22 cellular contexts compared by ENCODE assay signal in genomic region chr20:37408930-37409210, GRCh38.
DNase-seq lines count a peak whose midpoint lies in the region; ATAC-seq and TF ChIP-seq lines count a peak whose summit lies in the region.
"Had no signal": no experiment of that assay in that cellular context is flagged by ENCODE, and none has a peak within 500 bp of the region (broad histone marks: within the 10 kb centered on the region; RNA-seq: fewer than 3 reads in every experiment).

No MANE protein-coding gene starts in this region.

- no peak overlapping the region for H3K27ac Mint-ChIP-seq in activated naive CD8-positive, alpha-beta T cell
- H3K27ac Mint-ChIP-seq in activated naive CD8-positive, alpha-beta T cell treated with anti-CD3 and anti-CD28 coated beads for 36 hours, result no peak overlapping the region
- no peak overlapping the region for H3K27ac Mint-ChIP-seq in activated naive CD4-positive, alpha-beta T cell treated with anti-CD3 and anti-CD28 coated beads, Interleukin-2, amount 10 ng/mL, durations not matched to agents 7 days and 5 days
- H3K27ac Mint-ChIP-seq in activated naive CD4-positive, alpha-beta T cell treated with anti-CD3 and anti-CD28 coated beads, Interleukin-2, amount 50 U/mL, for 72 hours, result no peak overlapping the region
- H3K27ac Mint-ChIP-seq: dendritic cell treated with granulocyte-macrophage colony-stimulating factor and Interleukin-4, amounts not matched to agents 40 ng/mL and 50 ng/mL, for 4 days; natural killer cell treated with Interleukin-12 subunit alpha and Interleukin-12 subunit beta and Interleukin-15 and Interleukin-18, amount 100 ng/mL, for 72 hours; stimulated activated effector memory CD8-positive, alpha-beta T cell treated with anti-CD3 and anti-CD28 coated beads, Interleukin-12 subunit alpha, Interleukin-12 subunit beta, amount 100 ng/mL, for 72 hours had no signal

- H3K9ac ChIP-seq in fibroblast of lung (ENCODE audit: insufficient read depth, low read length), result no peak overlapping the region

- H3K9me3 Mint-ChIP-seq in activated naive CD8-positive, alpha-beta T cell (ENCODE audit: low read depth), result no peaks in the 10 kb centered on the region
- H3K9me3 Mint-ChIP-seq in activated naive CD8-positive, alpha-beta T cell treated with anti-CD3 and anti-CD28 coated beads for 36 hours, result no peaks in the 10 kb centered on the region
- no peaks in the 10 kb centered on the region for H3K9me3 Mint-ChIP-seq in activated naive CD4-positive, alpha-beta T cell treated with anti-CD3 and anti-CD28 coated beads, Interleukin-2, amount 10 ng/mL, durations not matched to agents 7 days and 5 days
- no peaks in the 10 kb centered on the region for H3K9me3 Mint-ChIP-seq in activated naive CD4-positive, alpha-beta T cell treated with anti-CD3 and anti-CD28 coated beads, Interleukin-2, amount 50 U/mL, for 72 hours
- H3K9me3 Mint-ChIP-seq: dendritic cell treated with granulocyte-macrophage colony-stimulating factor and Interleukin-4, amounts not matched to agents 40 ng/mL and 50 ng/mL, for 4 days; natural killer cell treated with Interleukin-12 subunit alpha and Interleukin-12 subunit beta and Interleukin-15 and Interleukin-18, amount 100 ng/mL, for 72 hours; stimulated activated effector memory CD8-positive, alpha-beta T cell treated with anti-CD3 and anti-CD28 coated beads, Interleukin-12 subunit alpha, Interleukin-12 subunit beta, amount 100 ng/mL, for 72 hours had no signal

- H3K27me3 ChIP-seq in fibroblast of lung (ENCODE audit: control insufficient read depth, insufficient read depth, low read length), result peaks cover 29% of the 10 kb centered on the region
- H3K27me3 ChIP-seq: thyroid gland had no signal

- H3K4me3 Mint-ChIP-seq in activated naive CD8-positive, alpha-beta T cell, result peak overlapping the region; percentile 46
- H3K4me3 Mint-ChIP-seq in activated naive CD8-positive, alpha-beta T cell treated with anti-CD3 and anti-CD28 coated beads for 36 hours, result no peak overlapping the region
- H3K4me3 Mint-ChIP-seq in activated naive CD4-positive, alpha-beta T cell treated with anti-CD3 and anti-CD28 coated beads, Interleukin-2, amount 10 ng/mL, durations not matched to agents 7 days and 5 days, result no peak overlapping the region
- H3K4me3 Mint-ChIP-seq: dendritic cell treated with granulocyte-macrophage colony-stimulating factor and Interleukin-4, amounts not matched to agents 40 ng/mL and 50 ng/mL, for 4 days; natural killer cell treated with Interleukin-12 subunit alpha and Interleukin-12 subunit beta and Interleukin-15 and Interleukin-18, amount 100 ng/mL, for 72 hours; stimulated activated effector memory CD8-positive, alpha-beta T cell treated with anti-CD3 and anti-CD28 coated beads, Interleukin-12 subunit alpha, Interleukin-12 subunit beta, amount 100 ng/mL, for 72 hours had no signal

- H3K36me3 Mint-ChIP-seq in activated naive CD8-positive, alpha-beta T cell, result no peaks in the 10 kb centered on the region
- H3K36me3 Mint-ChIP-seq in activated naive CD8-positive, alpha-beta T cell treated with anti-CD3 and anti-CD28 coated beads for 36 hours, result no peaks in the 10 kb centered on the region
- no peaks in the 10 kb centered on the region for H3K36me3 Mint-ChIP-seq in activated naive CD4-positive, alpha-beta T cell treated with anti-CD3 and anti-CD28 coated beads, Interleukin-2, amount 10 ng/mL, durations not matched to agents 7 days and 5 days
- no peaks in the 10 kb centered on the region for H3K36me3 Mint-ChIP-seq in activated naive CD4-positive, alpha-beta T cell treated with anti-CD3 and anti-CD28 coated beads, Interleukin-2, amount 50 U/mL, for 72 hours
- H3K36me3 Mint-ChIP-seq: natural killer cell treated with Interleukin-12 subunit alpha and Interleukin-12 subunit beta and Interleukin-15 and Interleukin-18, amount 100 ng/mL, for 72 hours had no signal

- no peaks in the 10 kb centered on the region for H3K9me3 ChIP-seq in fibroblast of lung (ENCODE audit: control insufficient read depth, insufficient read depth, low read depth, low read length)
- H3K9me3 ChIP-seq: A549, HAP-1, thyroid gland had no signal

- CTCF ChIA-PET in activated naive CD4-positive, alpha-beta T cell treated with anti-CD3 and anti-CD28 coated beads, Interleukin-2, amount 10 ng/mL, durations not matched to agents 7 days and 5 days (lab: Charles Lee), result no interaction called here

- H3K4me2 ChIP-seq in fibroblast of lung (ENCODE audit: extremely low read depth, insufficient read depth, low read length), result peak overlapping the region; percentile 25
- H3K4me2 ChIP-seq: A549 had no signal

- no peak for TF ChIP-seq CTCF in fibroblast of lung (conservative IDR thresholded peaks at IDR 0.05 in 1 of 2, IDR thresholded peaks at IDR 0.05 in 1 of 2; ENCODE audit: low read depth in 1 of 2, low read length in 2 of 2)

- H3K79me2 ChIP-seq in fibroblast of lung (ENCODE audit: control insufficient read depth, insufficient read depth, low read length), result no peaks in the 10 kb centered on the region

- no peak for ATAC-seq in HG03521 (IDR thresholded peaks at IDR 0.05; ENCODE audit: unreplicated experiment)
- ATAC-seq in activated naive CD4-positive, alpha-beta T cell treated with anti-CD3 and anti-CD28 coated beads, Interleukin-2, amount 50 U/mL, for 72 hours, result no peak
- ATAC-seq: A549; foreskin keratinocyte; natural killer cell treated with Interleukin-12 subunit alpha and Interleukin-12 subunit beta and Interleukin-15 and Interleukin-18, amount 100 ng/mL, for 72 hours had no signal

- DNase-seq in activated naive CD8-positive, alpha-beta T cell treated with anti-CD3 and anti-CD28 coated beads for 36 hours, result no peak
- DNase-seq in NCI-H748 (lab: John Stamatoyannopoulos, UW; ENCODE audit: unreplicated experiment) (peak; percentile 59), fibroblast of lung (ENCODE audit: low read depth in 2 of 2) (no peak), cardiac septum (ENCODE audit: low spot score) (no peak)
- no peak for DNase-seq in activated naive CD4-positive, alpha-beta T cell treated with anti-CD3 and anti-CD28 coated beads, Interleukin-2, amount 10 ng/mL, durations not matched to agents 7 days and 5 days
- DNase-seq in activated naive CD4-positive, alpha-beta T cell treated with anti-CD3 and anti-CD28 coated beads, Interleukin-2, amount 50 U/mL, for 72 hours (ENCODE audit: low spot score in 2 of 2), result no peak
- DNase-seq: activated CD4-positive, alpha-beta T cell treated with anti-CD3 and anti-CD28 coated beads, Interleukin-2, amount 50 U/mL, for 4 hours; activated naive CD4-positive, alpha-beta T cell treated with Interleukin-2 at 50 U/mL for 16 hours; activated T-cell treated with anti-CD3 and anti-CD28 coated beads, Interleukin-2, amount 50 U/mL, for 1 hour; DMS53; foreskin keratinocyte; NCI-H187; NCI-H446 treated with DMSO at 0.1 percent for 48 hours; Right ventricle myocardium superior; thyroid gland had no signal

- intact Hi-C loops in cardiac septum (cut with DNase I), result no loop called here

- H4K20me1 ChIP-seq in fibroblast of lung (ENCODE audit: control insufficient read depth, extremely low read depth, insufficient read depth, low read length), result no peaks in the 10 kb centered on the region

- H3K27ac ChIP-seq in fibroblast of lung (ENCODE audit: insufficient read depth, low read length), result no peak overlapping the region
- H3K27ac ChIP-seq: A549, foreskin keratinocyte, thyroid gland had no signal

- no peak overlapping the region for H3K4me3 ChIP-seq in fibroblast of lung (replicated peaks in 1 of 4; ENCODE audit: control extremely low read depth in 1 of 4, insufficient read depth in 1 of 4, low read depth in 3 of 4, low read length in 4 of 4)
- H3K4me3 ChIP-seq: A549, HAP-1, thyroid gland had no signal

- peaks cover under 1% of the 10 kb centered on the region for H3K36me3 ChIP-seq in fibroblast of lung (ENCODE audit: control insufficient read depth, insufficient read depth, low read length)
- H3K36me3 ChIP-seq: HAP-1, thyroid gland had no signal

- peaks cover 14% of the 10 kb centered on the region for H3K4me1 Mint-ChIP-seq in activated naive CD8-positive, alpha-beta T cell (ENCODE audit: low read depth)
- H3K4me1 Mint-ChIP-seq in activated naive CD8-positive, alpha-beta T cell treated with anti-CD3 and anti-CD28 coated beads for 36 hours, result peaks cover 9% of the 10 kb centered on the region
- H3K4me1 Mint-ChIP-seq in activated naive CD4-positive, alpha-beta T cell treated with anti-CD3 and anti-CD28 coated beads, Interleukin-2, amount 10 ng/mL, durations not matched to agents 7 days and 5 days, result peaks cover 25% of the 10 kb centered on the region

- peaks cover 11% of the 10 kb centered on the region for H3K4me1 ChIP-seq in fibroblast of lung (ENCODE audit: control insufficient read depth, extremely low read depth, insufficient read depth, low read length)
- H3K4me1 ChIP-seq: foreskin keratinocyte had no signal

- no peak overlapping the region for H2AFZ ChIP-seq in fibroblast of lung (ENCODE audit: low read length)

- peaks cover 17% of the 10 kb centered on the region for H3K27me3 Mint-ChIP-seq in activated naive CD8-positive, alpha-beta T cell
- peaks cover 30% of the 10 kb centered on the region for H3K27me3 Mint-ChIP-seq in activated naive CD8-positive, alpha-beta T cell treated with anti-CD3 and anti-CD28 coated beads for 36 hours
- peaks cover 48% of the 10 kb centered on the region for H3K27me3 Mint-ChIP-seq in activated naive CD4-positive, alpha-beta T cell treated with anti-CD3 and anti-CD28 coated beads, Interleukin-2, amount 10 ng/mL, durations not matched to agents 7 days and 5 days
